ENCODE assay signal across 9 cellular contexts in genomic region chr10:53209941-53210611, GRCh38.
DNase-seq lines count a peak whose midpoint lies in the region; ATAC-seq, FAIRE-seq and TF ChIP-seq lines count a peak whose summit lies in the region.
"Had no signal": no experiment of that assay in that cellular context is flagged by ENCODE, and none has a peak within 500 bp of the region (broad histone marks: within the 10 kb centered on the region; RNA-seq: fewer than 3 reads in every experiment).

No MANE protein-coding gene starts in this region.

- H2BK20ac ChIP-seq in H1 (ENCODE audit: low read length), result peak overlapping the region; percentile 9; the same call in 1 of the 2 replicates

- no peak for TF ChIP-seq EP300 in H1 (IDR thresholded peaks at IDR 0.05; ENCODE audit: borderline replicate concordance in 1 of 2, low read depth in 2 of 2, low read length in 2 of 2)

- H4K91ac ChIP-seq in H1 (replicated peaks; ENCODE audit: insufficient read length, low read length), result peak overlapping the region; percentile 45

- no peak overlapping the region for H2BK12ac ChIP-seq in H1 (ENCODE audit: low read depth, low read length)

- FAIRE-seq in H1 (lab: Jason Lieb, UNC), result peak; percentile 85

- H3K27ac ChIP-seq in H1 (ENCODE audit: low read depth, low read length) (no peak overlapping the region; the same call in 1 of the 2 replicates), psoas muscle (no peak overlapping the region), prostate gland (no peak overlapping the region)
- no peak overlapping the region for H3K27ac ChIP-seq in CD8-positive, alpha-beta memory T cell (ENCODE audit: low read depth, low read length)

- H3K27me3 Mint-ChIP-seq in CD8-positive, alpha-beta memory T cell, result no peaks in the 10 kb centered on the region
- H3K27me3 Mint-ChIP-seq: naive thymus-derived CD4-positive, alpha-beta T cell had no signal

- DNase-seq in NCI-H1105 treated with DMSO at 0.1 percent for 48 hours (lab: John Stamatoyannopoulos, UW), result peak; percentile 1
- no peak for DNase-seq in NCI-H1105 (lab: John Stamatoyannopoulos, UW)
- DNase-seq in NCI-H69 (lab: John Stamatoyannopoulos, UW), result peak; percentile 59
- peak in 1 of 2 experiments; percentile 9 for DNase-seq in H1 (ENCODE audit: low read depth in 1 of 2, low spot score in 2 of 2)
- DNase-seq in psoas muscle, result no peak
- DNase-seq in CD8-positive, alpha-beta memory T cell, result no peak
- no peak for DNase-seq in prostate gland (ENCODE audit: low spot score)
- no peak for DNase-seq in amygdala (lab: John Stamatoyannopoulos, UW)
- DNase-seq: naive thymus-derived CD4-positive, alpha-beta T cell had no signal

- H2BK120ac ChIP-seq in H1 (replicated peaks; ENCODE audit: low read depth, low read length), result peak overlapping the region; percentile 47

- no peaks in the 10 kb centered on the region for H3K79me1 ChIP-seq in H1 (ENCODE audit: low read depth, low read length)

- no peak overlapping the region for H3K56ac ChIP-seq in H1 (replicated peaks; ENCODE audit: insufficient read length, low read depth, low read length)

- intact Hi-C loops in psoas muscle (cut with DNase I), result no loop called here
- intact Hi-C loops in prostate gland (cut with DNase I), result no loop called here

- peak; percentile 59 to 79 for TF ChIP-seq RAD21 in H1 (IDR thresholded peaks at IDR 0.05 in 1 of 2, conservative IDR thresholded peaks at IDR 0.05 in 1 of 2; ENCODE audit: low read depth in 2 of 2, low read length in 2 of 2)

- H3K79me2 ChIP-seq in H1 (ENCODE audit: control insufficient read depth in 1 of 2, insufficient read depth in 2 of 2, low read length in 2 of 2), result no peaks in the 10 kb centered on the region

- H3K36me3 ChIP-seq in H1 (ENCODE audit: control insufficient read depth in 2 of 4, insufficient read depth in 4 of 4, low read length in 3 of 4), result peaks cover 0 to 13% (median 0%) of the 10 kb centered on the region in 4 experiments; a peak in 2 of 8 replicates
- no peaks in the 10 kb centered on the region for H3K36me3 ChIP-seq in psoas muscle (ENCODE audit: insufficient read depth in 1 of 2, low read depth in 1 of 2)
- no peaks in the 10 kb centered on the region for H3K36me3 ChIP-seq in CD8-positive, alpha-beta memory T cell (ENCODE audit: insufficient read depth, low read length)
- no peaks in the 10 kb centered on the region for H3K36me3 ChIP-seq in prostate gland

- H3K27me3 ChIP-seq in H1 (replicated peaks in 1 of 4; ENCODE audit: control insufficient read depth in 3 of 4, extremely low read depth in 1 of 4, insufficient read depth in 3 of 4, low read length in 3 of 4) (no peaks in the 10 kb centered on the region), psoas muscle (ENCODE audit: insufficient read depth in 3 of 3, low read length in 2 of 3) (no peaks in the 10 kb centered on the region), prostate gland (replicated peaks; ENCODE audit: insufficient read depth) (no peaks in the 10 kb centered on the region)
- H3K27me3 ChIP-seq in CD8-positive, alpha-beta memory T cell (ENCODE audit: insufficient read depth, low read length, poor library complexity, severe bottlenecking), result no peaks in the 10 kb centered on the region

- no peak for ATAC-seq in psoas muscle
- ATAC-seq: naive thymus-derived CD4-positive, alpha-beta T cell had no signal

- TF ChIP-seq CTCF in H1 (IDR thresholded peaks at IDR 0.05; ENCODE audit: control extremely low read depth in 1 of 3, insufficient read depth in 1 of 3, low read depth in 1 of 3, low read length in 3 of 3) (peak in 1 of 3 experiments; percentile 56; a peak in 2 of 4 replicates), psoas muscle (IDR thresholded peaks at IDR 0.05) (peak; percentile 5), prostate gland (IDR thresholded peaks at IDR 0.05) (peak in 2 of 4 experiments; percentile 25 to 30)

- H3K4me3 ChIP-seq in H1 (ENCODE audit: extremely low read depth in 1 of 4, insufficient read depth in 2 of 4, low read depth in 3 of 4, low read length in 4 of 4) (no peak overlapping the region), psoas muscle (no peak overlapping the region), prostate gland (no peak overlapping the region)
- H3K4me3 ChIP-seq in CD8-positive, alpha-beta memory T cell (ENCODE audit: low read length), result no peak overlapping the region

- H3K4me1 ChIP-seq in H1 (replicated peaks in 1 of 4; ENCODE audit: control insufficient read depth in 3 of 4, insufficient read depth in 4 of 4, low read length in 3 of 4), result peaks cover 0 to 3% (median 0%) of the 10 kb centered on the region in 4 experiments; a peak in 2 of 7 replicates
- no peaks in the 10 kb centered on the region for H3K4me1 ChIP-seq in psoas muscle
- H3K4me1 ChIP-seq in CD8-positive, alpha-beta memory T cell (ENCODE audit: insufficient read depth, low read length), result no peaks in the 10 kb centered on the region
- no peaks in the 10 kb centered on the region for H3K4me1 ChIP-seq in prostate gland (replicated peaks)

- peaks cover 6 to 34% (median 14%) of the 10 kb centered on the region in 5 donors for H3K9me3 Mint-ChIP-seq in CD8-positive, alpha-beta memory T cell

- TF ChIP-seq POLR2A in H1 (IDR thresholded peaks at IDR 0.05; ENCODE audit: control extremely low read depth in 1 of 2, low read depth in 2 of 2, low read length in 2 of 2) (no peak), prostate gland (IDR thresholded peaks at IDR 0.05) (no peak)

- no peak overlapping the region for H3K4me3 Mint-ChIP-seq in CD8-positive, alpha-beta memory T cell
- H3K4me3 Mint-ChIP-seq: naive thymus-derived CD4-positive, alpha-beta T cell had no signal

- H3K4me1 Mint-ChIP-seq in CD8-positive, alpha-beta memory T cell, result no peaks in the 10 kb centered on the region
- H3K4me1 Mint-ChIP-seq: naive thymus-derived CD4-positive, alpha-beta T cell had no signal

- no peak overlapping the region for H3K23ac ChIP-seq in H1 (ENCODE audit: insufficient read length)

- no peaks in the 10 kb centered on the region for H3K36me3 Mint-ChIP-seq in CD8-positive, alpha-beta memory T cell
- H3K36me3 Mint-ChIP-seq: naive thymus-derived CD4-positive, alpha-beta T cell had no signal

- H4K8ac ChIP-seq in H1 (ENCODE audit: extremely low read depth, insufficient read depth, low read length), result no peak overlapping the region

- H2BK5ac ChIP-seq in H1 (ENCODE audit: low read depth, low read length), result peak overlapping the region; percentile 95; the same call in 1 of the 2 replicates

- no peak overlapping the region for H3K27ac Mint-ChIP-seq in CD8-positive, alpha-beta memory T cell
- H3K27ac Mint-ChIP-seq: naive thymus-derived CD4-positive, alpha-beta T cell had no signal

- no peaks in the 10 kb centered on the region for H3K23me2 ChIP-seq in H1 (ENCODE audit: low read depth, low read length)

- H2AFZ ChIP-seq in H1 (ENCODE audit: low read length), result peak overlapping the region; percentile 21; the same call in 1 of the 2 replicates

- no peak overlapping the region for H3K4me2 ChIP-seq in H1 (ENCODE audit: insufficient read depth in 1 of 2, low read depth in 2 of 2, low read length in 2 of 2)

- 63% methylated on average over 8 of the region's 8 CpGs; no CpG with 5 or more reads in 1 of the 2 experiments for WGBS in H1 (ENCODE audit: extremely low coverage in 1 of 2, insufficient coverage in 1 of 2, insufficient read length in 1 of 2, insufficient replicate concordance in 2 of 2, low coverage in 1 of 2, low lambda C conversion rate in 2 of 2, missing lambda C conversion rate in 1 of 2), 2 experiments
- WGBS in psoas muscle, 3 donors, result 47 to 50% (median 49%) methylated on average over 8 of the region's 8 CpGs
- WGBS in prostate gland, result 49% methylated on average over 8 of the region's 8 CpGs

- CTCF ChIA-PET in H1 (lab: Charles Lee; ENCODE audit: partially characterized antibody), result interaction anchor here (0.6 to 8.0 kb wide), 23 partner anchors 13 to 1371 kb away, joined by 3 to 68 read pairs (median 3); no protein-coding TSS in a partner anchor
- CTCF ChIA-PET in CD8-positive, alpha-beta memory T cell (lab: Charles Lee), result no interaction called here

- H3K4ac ChIP-seq in H1 (replicated peaks; ENCODE audit: insufficient read length, low read depth, low read length), result peak overlapping the region; percentile 55

- peak overlapping the region; percentile 43; the same call in 1 of the 2 replicates for H3K18ac ChIP-seq in H1 (ENCODE audit: extremely low read depth, low read length)

- H2BK15ac ChIP-seq in H1 (ENCODE audit: low read length), result no peak overlapping the region

- H2AK5ac ChIP-seq in H1 (ENCODE audit: low read depth, low read length), result no peak overlapping the region

- H3K9me3 ChIP-seq in H1 (ENCODE audit: insufficient read depth in 2 of 2, low read depth in 1 of 2, low read length in 1 of 2) (peaks cover 0 to 4% of the 10 kb centered on the region in 2 experiments; a peak in 2 of 4 replicates), psoas muscle (no peaks in the 10 kb centered on the region), prostate gland (no peaks in the 10 kb centered on the region)
- no peaks in the 10 kb centered on the region for H3K9me3 ChIP-seq in CD8-positive, alpha-beta memory T cell (ENCODE audit: low read length)

- no peak overlapping the region for H3K14ac ChIP-seq in H1 (ENCODE audit: insufficient read length)

- no peak overlapping the region for H3K9ac ChIP-seq in H1 (replicated peaks in 1 of 4; ENCODE audit: extremely low read depth in 1 of 4, low read depth in 3 of 4, low read length in 3 of 4)

- H4K20me1 ChIP-seq in H1 (replicated peaks in 1 of 2; ENCODE audit: control insufficient read depth in 1 of 2, insufficient read depth in 2 of 2, low read length in 2 of 2), result no peaks in the 10 kb centered on the region

- peak overlapping the region; percentile 67 for H4K5ac ChIP-seq in H1 (ENCODE audit: insufficient read length, low read depth, low read length)

- POLR2A ChIA-PET in H1 (lab: Charles Lee; ENCODE audit: partially characterized antibody), result no interaction called here
- POLR2A ChIA-PET in CD8-positive, alpha-beta memory T cell (lab: Charles Lee), result no interaction called here

TF ChIP-seq in H1, 55 proteins besides CTCF, POLR2A, EP300 and RAD21:
- 0 out of 2 replicates have a peak, but pooled peaks have one; percentile 63 for TF ChIP-seq YY1 (IDR thresholded peaks at IDR 0.05; ENCODE audit: low read depth, low read length)
- no peak for TF ChIP-seq BRCA1 (IDR thresholded peaks at IDR 0.05; ENCODE audit: low read depth, low read length)

Comparison
In these comparisons a context has a peak if more than half of its experiments do, and no peak if none do; other contexts are left out.
1. DNase-seq: peak in NCI-H1105 treated with DMSO at 0.1 percent for 48 hours (single experiment) and NCI-H69 (single experiment); none in NCI-H1105 (single experiment), psoas muscle (0 of 2), CD8-positive, alpha-beta memory T cell (0 of 5), prostate gland (single experiment) and amygdala (0 of 56).